ENCODE assay signal across 21 cellular contexts in the genomic region with DNA sequence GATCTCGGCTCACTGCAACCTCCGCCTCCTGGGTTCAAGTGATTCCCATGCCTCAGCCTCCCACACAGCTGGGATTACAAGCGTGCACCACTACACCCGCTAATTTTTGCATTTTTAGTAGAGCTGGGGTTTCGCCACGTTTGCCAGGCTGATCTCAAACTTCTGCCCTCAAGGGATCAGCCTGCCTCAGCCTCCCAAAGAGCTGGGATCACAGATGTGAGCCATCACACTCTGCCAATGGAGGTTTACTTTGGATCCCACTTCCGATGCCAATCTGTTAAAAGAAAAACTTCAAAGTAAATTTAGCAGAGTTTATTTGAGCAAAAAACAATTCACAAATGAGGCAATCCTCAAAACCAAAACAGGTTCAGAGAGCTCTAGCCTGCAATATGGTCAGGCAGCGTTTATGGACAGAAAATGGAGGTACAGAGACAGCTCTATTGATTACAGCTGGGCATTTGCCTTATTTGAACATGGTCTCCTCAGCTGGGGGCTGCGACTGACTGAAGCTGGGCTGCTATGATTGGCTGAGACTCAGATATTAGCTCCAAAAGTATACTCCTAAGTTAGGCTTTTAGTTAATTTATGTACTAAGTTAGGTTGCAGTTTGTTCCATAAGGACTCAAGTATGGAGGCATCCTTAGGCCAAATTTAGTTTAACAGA. TPM values are rescaled to one million over a fixed set of nuclear protein-coding genes. Genes with fewer than 3 reads are reported as not detected.
DNase-seq lines count a peak whose midpoint lies in the region; ATAC-seq, FAIRE-seq and TF ChIP-seq lines count a peak whose summit lies in the region.
"Had no signal": no experiment of that assay in that cellular context is flagged by ENCODE, and none has a peak within 500 bp of the region (broad histone marks: within the 10 kb centered on the region; RNA-seq: fewer than 3 reads in every experiment).

No MANE protein-coding gene starts in this region.

- H4K5ac ChIP-seq in H1 (ENCODE audit: insufficient read length, low read depth, low read length) = no peak overlapping the region

- H3K9me3 ChIP-seq in PC-9 (ENCODE audit: insufficient read depth, low read depth) = 0 out of 2 replicates have a peak, but pooled peaks cover 3% of the 10 kb centered on the region
- 0 out of 4 replicates have a peak, but pooled peaks cover 0 to 5% of the 10 kb centered on the region in 2 experiments for H3K9me3 ChIP-seq in H1 (ENCODE audit: insufficient read depth in 2 of 2, low read depth in 1 of 2, low read length in 1 of 2)
- H3K9me3 ChIP-seq: BE2C had no signal

- H3K9me2 ChIP-seq in PC-9 (ENCODE audit: insufficient read depth) = no peaks in the 10 kb centered on the region

- H3K4me3 Mint-ChIP-seq in osteocyte (ENCODE audit: unreplicated experiment) = no peak overlapping the region
- H3K4me3 Mint-ChIP-seq: H9, HFFc6 had no signal

- DNase-seq in PC-9 (no peak), H1 (ENCODE audit: low read depth in 1 of 2, low spot score in 2 of 2) (no peak), left lobe of liver (ENCODE audit: low spot score) (no peak), osteocyte (ENCODE audit: extremely low spot score, unreplicated experiment) (peak; percentile 23), left ventricle myocardium superior (no peak), SKM-1 (lab: John Stamatoyannopoulos, UW; ENCODE audit: unreplicated experiment) (no peak), cerebellar cortex (ENCODE audit: low spot score) (no peak)
- DNase-seq in activated CD4-positive, alpha-beta T cell treated with anti-CD3 and anti-CD28 coated beads for 4 hours = no peak
- DNase-seq: BE2C; CD4-positive, alpha-beta memory T cell; DMS153; DMS79 treated with DMSO at 0.1 percent for 48 hours; EL; GM23248; H9; HFFc6; IMR-90 had no signal

- H3K4me1 ChIP-seq in PC-9 (replicated peaks; ENCODE audit: insufficient read depth) = peaks cover 21% of the 10 kb centered on the region
- no peaks in the 10 kb centered on the region for H3K4me1 ChIP-seq in H1 (replicated peaks in 1 of 4; ENCODE audit: control insufficient read depth in 3 of 4, insufficient read depth in 4 of 4, low read length in 3 of 4)
- H3K4me1 ChIP-seq: A549, BE2C had no signal

- H3K79me1 ChIP-seq in H1 (ENCODE audit: low read depth, low read length) = no peaks in the 10 kb centered on the region

- H3K27me3 ChIP-seq in PC-9 (ENCODE audit: insufficient read depth, low read depth) = no peaks in the 10 kb centered on the region
- H3K27me3 ChIP-seq in H1 (replicated peaks in 1 of 4; ENCODE audit: control insufficient read depth in 3 of 4, extremely low read depth in 1 of 4, insufficient read depth in 3 of 4, low read length in 3 of 4) = no peaks in the 10 kb centered on the region
- H3K27me3 ChIP-seq: BE2C had no signal

- H3K18ac ChIP-seq in H1 (ENCODE audit: extremely low read depth, low read length) = no peak overlapping the region

- no peak overlapping the region for H2BK5ac ChIP-seq in H1 (ENCODE audit: low read depth, low read length)

- H3K36me3 ChIP-seq in PC-9 (ENCODE audit: low read depth) (no peaks in the 10 kb centered on the region), H1 (ENCODE audit: control insufficient read depth in 2 of 4, insufficient read depth in 4 of 4, low read length in 3 of 4) (no peaks in the 10 kb centered on the region)
- H3K36me3 ChIP-seq: BE2C had no signal

- H2AK5ac ChIP-seq in H1 (ENCODE audit: low read depth, low read length) = no peak overlapping the region

- no peak overlapping the region for H3K14ac ChIP-seq in H1 (ENCODE audit: insufficient read length)

- H2AFZ ChIP-seq in PC-9 (no peak overlapping the region), H1 (ENCODE audit: low read length) (0 out of 2 replicates have a peak overlapping the region, but pooled peaks have one; percentile 45)
- H2AFZ ChIP-seq: GM23248 had no signal

- WGBS in H1 (ENCODE audit: extremely low coverage in 1 of 2, insufficient coverage in 1 of 2, insufficient read length in 1 of 2, insufficient replicate concordance in 2 of 2, low coverage in 1 of 2, low lambda C conversion rate in 2 of 2, missing lambda C conversion rate in 1 of 2), 2 experiments = 80% methylated on average over 9 of the region's 9 CpGs; no CpG with 5 or more reads in 1 of the 2 experiments

- CTCF ChIA-PET in PC-9 (lab: Charles Lee) (interaction anchor here (1.7 kb wide), 1 partner anchor 9 kb away, joined by 5 read pairs; no protein-coding TSS in a partner anchor), H1 (lab: Charles Lee; ENCODE audit: partially characterized antibody) (interaction anchor here (1.1 to 2.8 kb wide), 3 partner anchors 9 to 149 kb away, joined by 4 to 17 read pairs (median 5); no protein-coding TSS in a partner anchor)

- TF ChIP-seq CTCF in PC-9 (conservative IDR thresholded peaks at IDR 0.05) (no peak), H1 (IDR thresholded peaks at IDR 0.05; ENCODE audit: control extremely low read depth in 1 of 3, insufficient read depth in 1 of 3, low read depth in 1 of 3, low read length in 3 of 3) (no peak), osteocyte (IDR thresholded peaks at IDR 0.05) (no peak)

- no peak overlapping the region for H4K91ac ChIP-seq in H1 (replicated peaks; ENCODE audit: insufficient read length, low read length)

- no peaks in the 10 kb centered on the region for H3K9me3 Mint-ChIP-seq in osteocyte (ENCODE audit: unreplicated experiment)

- H4K20me1 ChIP-seq in PC-9 (ENCODE audit: insufficient read depth) (no peaks in the 10 kb centered on the region), H1 (replicated peaks in 1 of 2; ENCODE audit: control insufficient read depth in 1 of 2, insufficient read depth in 2 of 2, low read length in 2 of 2) (no peaks in the 10 kb centered on the region)

- no peak overlapping the region for H3K9ac ChIP-seq in H1 (replicated peaks in 1 of 4; ENCODE audit: extremely low read depth in 1 of 4, low read depth in 3 of 4, low read length in 3 of 4)
- H3K9ac ChIP-seq: GM23248 had no signal

- H3K27ac ChIP-seq in PC-9 (peak overlapping the region; percentile 77), H1 (ENCODE audit: low read depth, low read length) (no peak overlapping the region)
- H3K27ac ChIP-seq: A549, C4-2B, GM23248 had no signal

- peaks cover 7% of the 10 kb centered on the region for H3K4me1 Mint-ChIP-seq in osteocyte (ENCODE audit: unreplicated experiment)
- H3K4me1 Mint-ChIP-seq: CD4-positive, alpha-beta memory T cell had no signal

- peaks cover 2% of the 10 kb centered on the region for H3K36me3 Mint-ChIP-seq in osteocyte (ENCODE audit: unreplicated experiment)
- H3K36me3 Mint-ChIP-seq: CD4-positive, alpha-beta memory T cell had no signal

- POLR2A ChIA-PET in PC-9 (lab: Charles Lee; ENCODE audit: unreplicated experiment) = interaction anchor here (0.7 to 1.7 kb wide), 2 partner anchors 20 to 469 kb away, joined by 6 to 8 read pairs; a partner anchor contains a TSS
- POLR2A ChIA-PET in H1 (lab: Charles Lee; ENCODE audit: partially characterized antibody) = interaction anchor here (0.6 to 1.2 kb wide), 2 partner anchors 10 to 19 kb away, joined by 3 to 5 read pairs; a partner anchor contains a TSS

- no peak overlapping the region for H2BK120ac ChIP-seq in H1 (replicated peaks; ENCODE audit: low read depth, low read length)

- H4K8ac ChIP-seq in H1 (ENCODE audit: extremely low read depth, insufficient read depth, low read length) = no peak overlapping the region

- no peak for TF ChIP-seq EP300 in H1 (IDR thresholded peaks at IDR 0.05; ENCODE audit: borderline replicate concordance in 1 of 2, low read depth in 2 of 2, low read length in 2 of 2)

- no peaks in the 10 kb centered on the region for H3K27me3 Mint-ChIP-seq in osteocyte (ENCODE audit: unreplicated experiment)

- no peaks in the 10 kb centered on the region for H3K23me2 ChIP-seq in H1 (ENCODE audit: low read depth, low read length)

- no TSS peak for BruUV-seq in PC-9 (replicated peaks; lab: Mats Ljungman, UMichigan)

- no peak overlapping the region for H3K23ac ChIP-seq in H1 (ENCODE audit: insufficient read length)

- no peak for TF ChIP-seq POLR2A in H1 (IDR thresholded peaks at IDR 0.05; ENCODE audit: control extremely low read depth in 1 of 2, low read depth in 2 of 2, low read length in 2 of 2)

- no peak overlapping the region for H2BK12ac ChIP-seq in H1 (ENCODE audit: low read depth, low read length)

- H3K4me3 ChIP-seq in PC-9 = no peak overlapping the region
- no peak overlapping the region for H3K4me3 ChIP-seq in H1 (ENCODE audit: extremely low read depth in 1 of 4, insufficient read depth in 2 of 4, low read depth in 3 of 4, low read length in 4 of 4)
- H3K4me3 ChIP-seq: A549, GM23248 had no signal

- H2BK20ac ChIP-seq in H1 (ENCODE audit: low read length) = no peak overlapping the region

- peak; percentile 34 for ATAC-seq in left lobe of liver
- ATAC-seq in left ventricle myocardium superior = no peak

- no peak overlapping the region for H3K4ac ChIP-seq in H1 (replicated peaks; ENCODE audit: insufficient read length, low read depth, low read length)

- intact Hi-C loops in PC-9 (cut with micrococcal nuclease; ENCODE audit: unreplicated experiment) (loop anchor here (5.0 kb wide), 1 partner anchor 150 kb away; a partner anchor contains a TSS), left ventricle myocardium superior (cut with micrococcal nuclease) (no loop called here)

- no peak overlapping the region for H2BK15ac ChIP-seq in H1 (ENCODE audit: low read length)

- H3K79me2 ChIP-seq in PC-9 (ENCODE audit: low read depth) = no peaks in the 10 kb centered on the region
- no peaks in the 10 kb centered on the region for H3K79me2 ChIP-seq in H1 (ENCODE audit: control insufficient read depth in 1 of 2, insufficient read depth in 2 of 2, low read length in 2 of 2)

- H3F3A ChIP-seq in PC-9 (ENCODE audit: insufficient read depth, low read depth) = peaks cover 23% of the 10 kb centered on the region

- no peak overlapping the region for H3K56ac ChIP-seq in H1 (replicated peaks; ENCODE audit: insufficient read length, low read depth, low read length)

- H3K4me2 ChIP-seq in PC-9 (no peak overlapping the region), H1 (ENCODE audit: insufficient read depth in 1 of 2, low read depth in 2 of 2, low read length in 2 of 2) (no peak overlapping the region)
- H3K4me2 ChIP-seq: A549 had no signal

- no peak for FAIRE-seq in H1 (lab: Jason Lieb, UNC)
- FAIRE-seq: A549, G401.6, GM12891 had no signal

- TF ChIP-seq RAD21 in H1 (IDR thresholded peaks at IDR 0.05 in 1 of 2, conservative IDR thresholded peaks at IDR 0.05 in 1 of 2; ENCODE audit: low read depth in 2 of 2, low read length in 2 of 2) = no peak

- H3K27ac Mint-ChIP-seq in osteocyte (ENCODE audit: unreplicated experiment) = no peak overlapping the region
- H3K27ac Mint-ChIP-seq: H9, HFFc6 had no signal

RNA-seq across cellular contexts. Expression of a gene that starts 18.6 kb away (rescaled TPM):
- total RNA-seq in PC-9 (2021) = 16.4 and 21.7 TPM in 2 replicates
- total RNA-seq in H1 (2021; fragmentation: NEBNext Ultra II Directional; extraction: Animal tissue kit (Norgen Biotek cat#: 25700)) = 38.4 and 39.2 TPM in 2 replicates
- 9.4 and 14.5 TPM in 2 replicates for polyA plus RNA-seq in H1 (2011; rRNA removed)
- polyA plus RNA-seq in H1 (2011; cell fraction: cytosol; rRNA removed) = 15.5 TPM
- 8.5 TPM for polyA plus RNA-seq in H1 (2011; cell fraction: nucleus; rRNA removed)
- polyA plus RNA-seq in H1 (2012, experiment 1 of 2) = 17.5 to 24.4 TPM (median 20.2 TPM) in 4 replicates
- polyA plus RNA-seq in H1 (2012, experiment 2 of 2) = 4.4 TPM
- polyA plus RNA-seq in H1 (2013, experiment 1 of 2) = 20.3 TPM
- 21.0 TPM for polyA plus RNA-seq in H1 (2013, experiment 2 of 2)
- 21.4 and 27.8 TPM in 2 replicates for polyA minus RNA-seq in H1 (2011; rRNA and poly(A)+ RNA removed)
- 17.1 TPM for polyA minus RNA-seq in H1 (2011; cell fraction: cytosol; rRNA and poly(A)+ RNA removed)
- 19.4 TPM for polyA minus RNA-seq in H1 (2011; cell fraction: nucleus; rRNA and poly(A)+ RNA removed)
- total RNA-seq in left lobe of liver = 7.1 TPM
- total RNA-seq in osteocyte = 47.5 and 48.0 TPM in 2 replicates
- total RNA-seq in left ventricle myocardium superior = 8.7 TPM
